In the genomic region with DNA sequence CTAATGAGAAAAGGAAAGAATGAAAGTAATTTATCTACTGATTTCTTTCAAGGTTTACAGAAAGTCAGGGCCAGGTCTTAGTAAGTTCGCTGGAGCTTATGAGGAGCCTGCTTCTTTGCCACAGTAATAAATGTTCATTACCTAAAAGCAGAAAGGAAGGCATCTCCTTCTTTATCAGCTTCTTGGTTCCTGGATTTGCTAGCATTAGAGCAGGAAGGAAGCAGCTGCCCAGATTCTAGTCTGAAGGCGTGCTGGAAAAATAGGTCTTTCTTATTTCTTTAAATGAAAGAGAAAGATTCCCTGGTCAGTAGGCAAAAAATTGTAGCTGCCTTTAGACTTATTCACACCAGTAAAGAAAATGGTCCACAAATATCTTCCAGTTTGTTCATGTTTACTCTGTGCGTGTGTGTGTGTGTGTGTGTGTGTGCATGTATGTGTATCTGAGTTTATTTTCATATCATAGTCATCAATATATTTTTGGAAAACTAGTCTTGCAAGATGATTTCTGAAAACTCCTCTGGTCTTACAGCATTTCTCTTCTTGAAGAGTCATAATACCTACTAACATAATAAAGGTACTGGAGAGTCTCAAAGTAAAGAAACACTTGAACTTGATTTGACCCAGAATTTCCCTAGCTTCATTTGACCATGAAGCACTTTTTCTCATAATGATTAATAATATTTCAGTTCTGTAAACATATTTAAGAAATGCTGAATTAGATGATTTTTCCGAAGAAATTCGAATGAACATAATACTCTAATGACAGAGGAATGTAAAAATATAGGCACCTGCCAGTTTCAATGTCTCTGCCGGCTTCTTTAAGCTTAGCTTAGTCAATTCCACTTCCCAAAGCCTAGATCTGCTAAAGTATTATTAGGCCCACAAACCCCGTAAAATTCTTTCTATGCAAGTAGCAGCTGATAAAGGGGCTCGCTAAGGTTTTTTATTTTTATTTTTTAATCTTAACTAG, we compare ENCODE assay signal across 8 cellular contexts.
DNase-seq lines count a peak whose midpoint lies in the region; ATAC-seq and TF ChIP-seq lines count a peak whose summit lies in the region.

No MANE protein-coding gene starts in this region.

- H3K36me3 ChIP-seq in hepatocyte (replicated peaks; ENCODE audit: insufficient read depth, low read depth): no peaks in the 10 kb centered on the region
- no peaks in the 10 kb centered on the region for H3K36me3 ChIP-seq in endodermal cell (ENCODE audit: control insufficient read depth, insufficient read depth, low read length)

- no peaks in the 10 kb centered on the region for H3K9me2 ChIP-seq in hepatocyte (replicated peaks; ENCODE audit: insufficient read depth)

- no peak overlapping the region for H3K4me3 Mint-ChIP-seq in endodermal cell
- H3K4me3 Mint-ChIP-seq in nephron progenitor cell: no peak overlapping the region

- DNase-seq in ACHN (peak; percentile 54), NAMALWA (ENCODE audit: low spot score) (peak; percentile 7), hepatocyte (ENCODE audit: low spot score) (no peak), activated gamma-delta T cell (lab: John Stamatoyannopoulos, UW) (no peak), endodermal cell (no peak), nephron progenitor cell (no peak)

- no peaks in the 10 kb centered on the region for H4K20me1 ChIP-seq in hepatocyte (ENCODE audit: insufficient read depth, poor library complexity, severe bottlenecking)

- in situ Hi-C loops in ACHN (cut with HindIII; ENCODE audit: low pct_ligation_motif_present, low pct_unique_long_range_greater_than_20kb, low sequenced_read_pairs): no loop called here

- ATAC-seq in GM19438 (IDR thresholded peaks at IDR 0.05; ENCODE audit: low read depth, unreplicated experiment): peak; percentile 40
- ATAC-seq in GM21381 (IDR thresholded peaks at IDR 0.05; ENCODE audit: unreplicated experiment): no peak

- H3K9me3 ChIP-seq in hepatocyte (ENCODE audit: low read depth) (no peaks in the 10 kb centered on the region), endodermal cell (ENCODE audit: control insufficient read depth, low read length) (no peaks in the 10 kb centered on the region)

- WGBS in hepatocyte (ENCODE audit: low lambda C conversion rate, missing lambda C conversion rate): 40% methylated on average over 8 of the region's 8 CpGs
- 91 to 93% methylated on average over 5 to 7 of the region's 8 CpGs for WGBS in endodermal cell (ENCODE audit: insufficient coverage in 1 of 2, insufficient read length in 1 of 2), 2 experiments

- H3K27ac ChIP-seq in hepatocyte (peak overlapping the region; percentile 91), endodermal cell (ENCODE audit: low read depth, low read length) (no peak overlapping the region)

- H3K27ac Mint-ChIP-seq in endodermal cell (no peak overlapping the region), nephron progenitor cell (no peak overlapping the region)

- H3K9ac ChIP-seq in endodermal cell (ENCODE audit: extremely low read depth, low read length, poor library complexity, severe bottlenecking): no peak overlapping the region

- no peaks in the 10 kb centered on the region for H3K79me2 ChIP-seq in hepatocyte

- peaks cover 4% of the 10 kb centered on the region for H3K4me1 Mint-ChIP-seq in endodermal cell
- H3K4me1 Mint-ChIP-seq in nephron progenitor cell: peaks cover 4% of the 10 kb centered on the region

- H3K9me3 Mint-ChIP-seq in endodermal cell: no peaks in the 10 kb centered on the region
- no peaks in the 10 kb centered on the region for H3K9me3 Mint-ChIP-seq in nephron progenitor cell

- H3K4me1 ChIP-seq in hepatocyte (ENCODE audit: insufficient read depth): peaks cover 49% of the 10 kb centered on the region
- H3K4me1 ChIP-seq in endodermal cell (ENCODE audit: control insufficient read depth, insufficient read depth, low read length): no peaks in the 10 kb centered on the region

- no peak overlapping the region for H2AFZ ChIP-seq in hepatocyte

- no peak overlapping the region for H3K4me3 ChIP-seq in hepatocyte
- no peak overlapping the region for H3K4me3 ChIP-seq in endodermal cell (ENCODE audit: low read length)

- H3K27me3 ChIP-seq in hepatocyte (no peaks in the 10 kb centered on the region), endodermal cell (ENCODE audit: control insufficient read depth, insufficient read depth, low read length, poor library complexity, severe bottlenecking) (no peaks in the 10 kb centered on the region)

- H3K27me3 Mint-ChIP-seq in endodermal cell (ENCODE audit: insufficient read depth) (no peaks in the 10 kb centered on the region), nephron progenitor cell (ENCODE audit: low read depth, poor library complexity) (no peaks in the 10 kb centered on the region)

- peak overlapping the region; percentile 57 for H3K4me2 ChIP-seq in hepatocyte

- TF ChIP-seq CTCF in hepatocyte (IDR thresholded peaks at IDR 0.05; ENCODE audit: poor library complexity) (no peak), endodermal cell (conservative IDR thresholded peaks at IDR 0.05) (no peak), nephron progenitor cell (IDR thresholded peaks at IDR 0.05) (no peak)

- H3K36me3 Mint-ChIP-seq in endodermal cell (ENCODE audit: low read depth) (no peaks in the 10 kb centered on the region), nephron progenitor cell (ENCODE audit: low read depth) (no peaks in the 10 kb centered on the region)

Comparison
In these comparisons a context has a peak if more than half of its experiments do, and no peak if none do; other contexts are left out.
1. DNase-seq: peak in ACHN (single experiment) and NAMALWA (single experiment); none in hepatocyte (single experiment), activated gamma-delta T cell (single experiment), endodermal cell (single experiment) and nephron progenitor cell (single experiment).